15 cellular contexts compared by ENCODE assay signal in the genomic region with DNA sequence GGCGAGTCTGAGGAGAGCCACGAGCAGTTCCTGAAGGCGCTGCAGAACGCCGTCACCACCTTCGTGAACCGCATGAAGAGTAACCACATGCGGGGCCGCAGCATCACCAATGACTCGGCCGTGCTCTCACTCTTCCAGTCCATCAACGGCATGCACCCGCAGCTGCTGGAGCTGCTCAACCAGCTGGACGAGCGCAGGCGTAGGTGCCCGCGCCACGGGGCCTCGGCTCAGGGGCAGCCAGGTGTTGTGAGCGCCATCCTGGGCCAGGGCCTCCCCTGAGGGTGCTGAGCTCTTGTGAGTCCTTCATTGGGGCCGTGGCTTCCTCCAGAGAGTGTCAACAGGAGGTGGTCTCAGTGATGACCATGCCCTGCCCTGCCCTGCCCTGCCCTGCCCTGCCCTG. TPM values are rescaled to one million over a fixed set of nuclear protein-coding genes. Genes with fewer than 3 reads are reported as not detected.
DNase-seq lines count a peak whose midpoint lies in the region; ATAC-seq and TF ChIP-seq lines count a peak whose summit lies in the region.
"Had no signal": no experiment of that assay in that cellular context is flagged by ENCODE, and none has a peak within 500 bp of the region (broad histone marks: within the 10 kb centered on the region; RNA-seq: fewer than 3 reads in every experiment).

No MANE protein-coding gene starts in this region.

- H3K9me1 ChIP-seq in IMR-90 (ENCODE audit: insufficient read depth, low read length): no peaks in the 10 kb centered on the region

- H3K27me3 ChIP-seq in right atrium auricular region (no peaks in the 10 kb centered on the region), IMR-90 (ENCODE audit: control insufficient read depth, insufficient read depth, low read length) (no peaks in the 10 kb centered on the region), aorta (ENCODE audit: control insufficient read depth in 1 of 2, insufficient read depth in 2 of 2, low read length in 1 of 2) (no peaks in the 10 kb centered on the region)
- H3K27me3 ChIP-seq in CD4-positive, alpha-beta T cell (ENCODE audit: control insufficient read depth, insufficient read depth, low read length): no peaks in the 10 kb centered on the region
- H3K27me3 ChIP-seq: BLaER1 treated with 17β-estradiol and CSF1 and Interleukin-3, amounts not matched to agents 10 nM and 100 nM had no signal

- H3K27ac Mint-ChIP-seq in CD4-positive, alpha-beta T cell: no peak overlapping the region
- H3K27ac Mint-ChIP-seq: CD4-positive, CD25-positive, alpha-beta regulatory T cell; IgD-negative memory B cell had no signal

- peaks cover 66% of the 10 kb centered on the region for H4K20me1 ChIP-seq in IMR-90 (ENCODE audit: insufficient read depth, low read length)

- intact Hi-C loops in left ventricle myocardium superior (cut with micrococcal nuclease): no loop called here
- intact Hi-C loops in IMR-90 (cut with micrococcal nuclease): no loop called here
- intact Hi-C loops in aorta (cut with DNase I): no loop called here
- intact Hi-C loops in CD4-positive, alpha-beta T cell (cut with DNase I, micrococcal nuclease): no loop called here

- no peaks in the 10 kb centered on the region for H3K9me3 ChIP-seq in right atrium auricular region
- H3K9me3 ChIP-seq in IMR-90 (ENCODE audit: control insufficient read depth, insufficient read depth, low read length): no peaks in the 10 kb centered on the region
- H3K9me3 ChIP-seq in aorta (ENCODE audit: control insufficient read depth, low read length): no peaks in the 10 kb centered on the region
- no peaks in the 10 kb centered on the region for H3K9me3 ChIP-seq in CD4-positive, alpha-beta T cell (ENCODE audit: control insufficient read depth, low read length)
- H3K9me3 ChIP-seq: BLaER1 treated with 17β-estradiol and CSF1 and Interleukin-3, amounts not matched to agents 10 nM and 100 nM had no signal

- WGBS in IMR-90 (ENCODE audit: extremely low coverage in 2 of 2, insufficient read length in 1 of 2), 2 experiments: 100% methylated on average over 2 of the region's 22 CpGs; no CpG with 5 or more reads in 1 of the 2 experiments
- WGBS in aorta, 2 donors: 90 to 92% methylated on average over 22 of the region's 22 CpGs

- CTCF ChIA-PET in IMR-90 (lab: Yijun Ruan, JAX): no interaction called here
- CTCF ChIA-PET in CD4-positive, alpha-beta T cell (lab: Charles Lee): no interaction called here

- no peak for ATAC-seq in left ventricle myocardium superior
- no peak for ATAC-seq in IMR-90 (ENCODE audit: low read depth)
- ATAC-seq in esophagus mucosa: peak; percentile 17
- ATAC-seq in aorta (ENCODE audit: low FRiP score): peak; percentile 11
- no peak for ATAC-seq in CD4-positive, alpha-beta T cell (ENCODE audit: poor library complexity)
- ATAC-seq: HCT116 had no signal

- H3K18ac ChIP-seq in IMR-90 (ENCODE audit: low read depth, low read length): no peak overlapping the region

- H3K36me3 ChIP-seq in right atrium auricular region (peaks cover 89% of the 10 kb centered on the region), IMR-90 (ENCODE audit: control insufficient read depth, insufficient read depth, low read length) (peaks cover 74% of the 10 kb centered on the region), aorta (ENCODE audit: control insufficient read depth in 1 of 2, insufficient read depth in 2 of 2, low read length in 1 of 2) (peaks cover 5% of the 10 kb centered on the region in 2 donors)

- H2BK120ac ChIP-seq in IMR-90 (ENCODE audit: low read depth, low read length): no peak overlapping the region

- TF ChIP-seq CTCF in right atrium auricular region (IDR thresholded peaks at IDR 0.05): no peak
- no peak for TF ChIP-seq CTCF in IMR-90 (conservative IDR thresholded peaks at IDR 0.05; ENCODE audit: low read depth, low read length)
- TF ChIP-seq CTCF in CD4-positive, alpha-beta T cell (IDR thresholded peaks at IDR 0.05): no peak

- POLR2A ChIA-PET in IMR-90 (lab: Charles Lee; ENCODE audit: unreplicated experiment): no interaction called here
- POLR2A ChIA-PET in CD4-positive, alpha-beta T cell (lab: Charles Lee): interaction anchor here (1.0 to 1.5 kb wide), 2 partner anchors 10 to 12 kb away, joined by 3 to 4 read pairs; partner anchors contain the start of genes ARL16 and HGS

- H3K4me3 ChIP-seq in right atrium auricular region: no peak overlapping the region
- H3K4me3 ChIP-seq in IMR-90 (ENCODE audit: insufficient read depth, low read depth, low read length): no peak overlapping the region
- H3K4me3 ChIP-seq in aorta (ENCODE audit: low read length in 2 of 2): no peak overlapping the region
- H3K4me3 ChIP-seq: BLaER1 treated with 17β-estradiol and CSF1 and Interleukin-3, amounts not matched to agents 10 nM and 100 nM had no signal

- H3K4me3 Mint-ChIP-seq in CD4-positive, alpha-beta T cell: no peak overlapping the region
- H3K4me3 Mint-ChIP-seq: CD4-positive, CD25-positive, alpha-beta regulatory T cell; IgD-negative memory B cell had no signal

- H3K4me1 ChIP-seq in right atrium auricular region (peaks cover 0 to 23% of the 10 kb centered on the region in 2 donors), IMR-90 (ENCODE audit: control insufficient read depth, insufficient read depth, low read length) (no peaks in the 10 kb centered on the region), aorta (ENCODE audit: control insufficient read depth in 1 of 2, insufficient read depth in 2 of 2, low read length in 2 of 2) (no peaks in the 10 kb centered on the region)

- no peak overlapping the region for H2AK5ac ChIP-seq in IMR-90 (ENCODE audit: low read depth, low read length)

- H2AFZ ChIP-seq in IMR-90 (replicated peaks; ENCODE audit: low read length, poor library complexity): no peak overlapping the region

- H3K36me3 Mint-ChIP-seq in CD4-positive, alpha-beta T cell (ENCODE audit: low read depth): peaks cover 45% of the 10 kb centered on the region
- H3K36me3 Mint-ChIP-seq: IgD-negative memory B cell had no signal

- peaks cover under 1% of the 10 kb centered on the region for H3K4me1 Mint-ChIP-seq in CD4-positive, alpha-beta T cell (ENCODE audit: low read depth)
- H3K4me1 Mint-ChIP-seq: IgD-negative memory B cell had no signal

- TF ChIP-seq RAD21 in IMR-90 (IDR thresholded peaks at IDR 0.05; ENCODE audit: low read length): no peak

- no peak overlapping the region for H2BK5ac ChIP-seq in IMR-90 (ENCODE audit: low read depth, low read length, poor library complexity, severe bottlenecking)

- no peaks in the 10 kb centered on the region for H3K27me3 Mint-ChIP-seq in CD4-positive, alpha-beta T cell
- H3K27me3 Mint-ChIP-seq: CD4-positive, CD25-positive, alpha-beta regulatory T cell; IgD-negative memory B cell had no signal

- no peak overlapping the region for H2BK20ac ChIP-seq in IMR-90 (ENCODE audit: low read depth, low read length)

- DNase-seq in left ventricle myocardium superior (peak; percentile 26), right atrium auricular region (ENCODE audit: low spot score) (no peak), IMR-90 (no peak), aorta (no peak), DMS153 treated with DMSO at 0.1 percent for 48 hours (lab: John Stamatoyannopoulos, UW; ENCODE audit: unreplicated experiment) (no peak)
- DNase-seq in CD4-positive, alpha-beta T cell: no peak
- DNase-seq: ACHN; Calu3; CD4-positive, CD25-positive, alpha-beta regulatory T cell; DMS79 treated with DMSO at 0.1 percent for 48 hours; EL had no signal

- H4K91ac ChIP-seq in IMR-90 (ENCODE audit: insufficient read depth, low read depth, low read length): no peak overlapping the region

- dilution Hi-C loops in IMR-90 (cut with HindIII; ENCODE audit: low sequenced_read_pairs, unreplicated experiment): no loop called here

- peaks cover 10 to 46% of the 10 kb centered on the region in 2 experiments for H3K79me1 ChIP-seq in IMR-90 (ENCODE audit: low read depth in 1 of 2, low read length in 2 of 2)

- H3K23ac ChIP-seq in IMR-90 (ENCODE audit: low read depth, low read length): no peak overlapping the region

- H3K4ac ChIP-seq in IMR-90 (ENCODE audit: low read depth, low read length): no peak overlapping the region

- H4K5ac ChIP-seq in IMR-90 (ENCODE audit: low read depth, low read length): no peak overlapping the region

- H3K9me3 Mint-ChIP-seq in CD4-positive, alpha-beta T cell: no peaks in the 10 kb centered on the region
- H3K9me3 Mint-ChIP-seq: CD4-positive, CD25-positive, alpha-beta regulatory T cell; IgD-negative memory B cell had no signal

- H3K56ac ChIP-seq in IMR-90 (ENCODE audit: extremely low read depth, insufficient read depth, low read length): no peak overlapping the region

- H2BK15ac ChIP-seq in IMR-90 (ENCODE audit: low read depth, low read length): no peak overlapping the region

- H3K27ac ChIP-seq in right atrium auricular region (no peak overlapping the region), IMR-90 (ENCODE audit: insufficient read depth, low read length) (no peak overlapping the region), aorta (ENCODE audit: low read depth in 1 of 2, low read length in 2 of 2) (no peak overlapping the region)
- H3K27ac ChIP-seq in CD4-positive, alpha-beta T cell (ENCODE audit: low read depth, low read length): no peak overlapping the region
- H3K27ac ChIP-seq: BLaER1 treated with 17β-estradiol and CSF1 and Interleukin-3, amounts not matched to agents 10 nM and 100 nM had no signal

- no TSS peak for BruUV-seq in IMR-90 (replicated peaks; lab: Mats Ljungman, UMichigan)

- in situ Hi-C loops in IMR-90 (cut with MboI; ENCODE audit: low sequenced_read_pairs): no loop called here

- H4K8ac ChIP-seq in IMR-90 (ENCODE audit: low read depth in 2 of 2, low read length in 2 of 2): no peak overlapping the region

- no peak for TF ChIP-seq POLR2A in IMR-90 (IDR thresholded peaks at IDR 0.05; ENCODE audit: low read depth, low read length)

- H3K14ac ChIP-seq in IMR-90 (replicated peaks; ENCODE audit: low read depth, low read length): no peak overlapping the region

- H2AK9ac ChIP-seq in IMR-90 (replicated peaks; ENCODE audit: low read depth, low read length, poor library complexity): peak overlapping the region; percentile 60

- H3K9ac ChIP-seq in IMR-90 (ENCODE audit: low read depth, low read length): no peak overlapping the region

- H3K4me2 ChIP-seq in IMR-90 (ENCODE audit: low read depth, low read length): no peak overlapping the region
- H3K4me2 ChIP-seq: BLaER1 treated with 17β-estradiol and CSF1 and Interleukin-3, amounts not matched to agents 10 nM and 100 nM had no signal

RNA-seq across cellular contexts. Expression of gene MRPL12, which starts 7.4 kb away (rescaled TPM):
- total RNA-seq in left ventricle myocardium superior (184 TPM), right atrium auricular region (100 to 1,000 TPM in 1 of 2 donors, 10 to 100 TPM in 1; 87.9 to 127 TPM), IMR-90 (2012; rRNA removed) (17.2 and 17.5 TPM in 2 replicates), esophagus mucosa (89.5 TPM), aorta (10 to 100 TPM; 21.1 to 27.1 TPM)
- polyA plus RNA-seq in IMR-90 (2012; rRNA removed) (111 and 127 TPM in 2 replicates), aorta (10 to 100 TPM; 40.1 to 57.7 TPM)
- 140 and 156 TPM in 2 replicates for polyA plus RNA-seq in IMR-90 (2012; cell fraction: cytosol; rRNA removed)
- 32.1 and 54.9 TPM in 2 replicates for polyA plus RNA-seq in IMR-90 (2012; cell fraction: nucleus; rRNA removed; ENCODE audit: low replicate concordance)
- 10 to 100 TPM; 26.2 to 26.5 TPM for total RNA-seq in CD4-positive, alpha-beta T cell

RNA-seq across cellular contexts. Expression of gene HGS, which starts 12.0 kb away (rescaled TPM):
- total RNA-seq in left ventricle myocardium superior: 42.1 TPM
- 10 to 100 TPM; 33.7 to 59.5 TPM for total RNA-seq in right atrium auricular region
- total RNA-seq in IMR-90 (2012; rRNA removed): 49.4 and 52.5 TPM in 2 replicates
- polyA plus RNA-seq in IMR-90 (2012; rRNA removed): 137 and 169 TPM in 2 replicates
- polyA plus RNA-seq in IMR-90 (2012; cell fraction: cytosol; rRNA removed): 46.1 and 98.2 TPM in 2 replicates
- 423 and 1,279 TPM in 2 replicates for polyA plus RNA-seq in IMR-90 (2012; cell fraction: nucleus; rRNA removed; ENCODE audit: low replicate concordance)
- 62.5 TPM for total RNA-seq in esophagus mucosa
- total RNA-seq in aorta: 10 to 100 TPM; 88.1 to 88.7 TPM
- 100 to 1,000 TPM in 1 of 2 donors, 10 to 100 TPM in 1; 49.1 to 277 TPM for polyA plus RNA-seq in aorta
- total RNA-seq in CD4-positive, alpha-beta T cell: 100 to 1,000 TPM; 118 to 127 TPM

RNA-seq across cellular contexts. Expression of gene ARL16, which starts 12.2 kb away (rescaled TPM):
- total RNA-seq in left ventricle myocardium superior: 12.0 TPM
- total RNA-seq in right atrium auricular region: 10 to 100 TPM; 20.3 to 22.2 TPM
- 42.8 and 51.1 TPM in 2 replicates for total RNA-seq in IMR-90 (2012; rRNA removed)
- 77.9 and 83.1 TPM in 2 replicates for polyA plus RNA-seq in IMR-90 (2012; rRNA removed)
- polyA plus RNA-seq in IMR-90 (2012; cell fraction: cytosol; rRNA removed): 73.3 and 116 TPM in 2 replicates
- 130 and 139 TPM in 2 replicates for polyA plus RNA-seq in IMR-90 (2012; cell fraction: nucleus; rRNA removed; ENCODE audit: low replicate concordance)
- total RNA-seq in esophagus mucosa: 24.3 TPM
- total RNA-seq in aorta: 10 to 100 TPM; 20.5 to 29.7 TPM
- 10 to 100 TPM; 38.4 to 87.4 TPM for polyA plus RNA-seq in aorta
- total RNA-seq in CD4-positive, alpha-beta T cell: 10 to 100 TPM; 35.7 to 38.5 TPM

RNA-seq across cellular contexts. Expression of gene SLC25A10, which starts 16.3 kb away (rescaled TPM):
- total RNA-seq in left ventricle myocardium superior: 8.6 TPM
- total RNA-seq in right atrium auricular region: 10 to 100 TPM in 1 of 2 donors, 1 to 10 TPM in 1; 6.6 to 18.2 TPM
- total RNA-seq in IMR-90 (2012; rRNA removed): 12.2 and 14.9 TPM in 2 replicates
- polyA plus RNA-seq in IMR-90 (2012; rRNA removed): 19.0 and 20.2 TPM in 2 replicates
- polyA plus RNA-seq in IMR-90 (2012; cell fraction: cytosol; rRNA removed): 7.7 and 16.1 TPM in 2 replicates
- polyA plus RNA-seq in IMR-90 (2012; cell fraction: nucleus; rRNA removed; ENCODE audit: low replicate concordance): 9.4 and 24.8 TPM in 2 replicates
- total RNA-seq in esophagus mucosa: 37.2 TPM
- total RNA-seq in aorta: 1 to 10 TPM; 2.1 to 3.0 TPM
- polyA plus RNA-seq in aorta: 1 to 10 TPM; 2.9 to 6.4 TPM
- 1 to 10 TPM; 4.6 TPM for total RNA-seq in CD4-positive, alpha-beta T cell

RNA-seq across cellular contexts. Expression of gene CCDC137, which starts 29.3 kb away (rescaled TPM):
- total RNA-seq in left ventricle myocardium superior (6.2 TPM), right atrium auricular region (1 to 10 TPM; 3.8 to 5.1 TPM), IMR-90 (2012; rRNA removed) (7.5 and 9.2 TPM in 2 replicates), esophagus mucosa (21.4 TPM), aorta (10 to 100 TPM; 13.0 to 13.4 TPM)
- polyA plus RNA-seq in IMR-90 (2012; rRNA removed) (18.4 and 23.2 TPM in 2 replicates), aorta (10 to 100 TPM in 1 of 2 donors, 1 to 10 TPM in 1; 7.9 to 13.7 TPM)
- 16.7 and 34.8 TPM in 2 replicates for polyA plus RNA-seq in IMR-90 (2012; cell fraction: cytosol; rRNA removed)
- 12.3 and 18.2 TPM in 2 replicates for polyA plus RNA-seq in IMR-90 (2012; cell fraction: nucleus; rRNA removed; ENCODE audit: low replicate concordance)
- total RNA-seq in CD4-positive, alpha-beta T cell: 10 to 100 TPM; 20.8 to 21.7 TPM

Comparison
In these comparisons a context has a peak if more than half of its experiments do, and no peak if none do; other contexts are left out.
1. ATAC-seq: peak in esophagus mucosa (single experiment) and aorta (single experiment); none in left ventricle myocardium superior (single experiment), IMR-90 (single experiment) and CD4-positive, alpha-beta T cell (single experiment).